13 cellular contexts compared by ENCODE assay signal in the genomic region with DNA sequence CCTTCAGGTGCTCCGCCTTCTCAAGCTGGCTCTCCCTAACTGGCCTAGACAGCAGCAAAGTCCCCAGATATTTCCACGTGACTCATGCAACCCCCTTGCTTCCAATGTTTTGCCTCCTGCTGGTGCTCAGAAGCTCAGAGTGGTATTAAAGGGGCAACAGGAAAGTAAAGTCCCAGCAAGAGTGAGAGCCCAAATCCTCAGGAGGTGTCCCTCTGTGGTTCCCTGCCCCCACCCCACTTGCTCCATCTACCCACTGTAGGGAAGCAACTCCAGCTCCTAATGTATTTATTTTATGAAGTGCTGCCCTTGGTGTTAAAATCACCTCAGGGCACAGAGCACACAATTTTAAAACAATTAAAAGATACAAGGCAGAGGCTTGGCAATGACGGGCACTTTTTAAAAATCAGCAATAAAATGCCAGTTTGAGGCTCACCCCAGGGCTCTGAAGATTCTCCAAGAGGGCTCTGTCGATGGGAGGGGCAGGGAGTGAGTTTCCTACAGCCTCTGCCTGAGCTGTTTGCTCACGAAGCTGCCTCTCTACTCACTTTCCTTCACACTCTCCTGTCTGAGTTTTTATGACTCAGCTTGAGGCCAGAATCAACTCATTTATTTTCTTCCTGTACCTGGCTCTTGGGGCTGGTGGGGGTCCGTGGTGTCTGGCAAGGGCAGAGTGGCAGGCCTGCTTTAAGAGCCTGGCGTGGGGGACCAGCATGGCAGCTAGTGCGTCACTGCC.
DNase-seq lines count a peak whose midpoint lies in the region; ATAC-seq lines count a peak whose summit lies in the region.
"Had no signal": no experiment of that assay in that cellular context is flagged by ENCODE, and none has a peak within 500 bp of the region (broad histone marks: within the 10 kb centered on the region; RNA-seq: fewer than 3 reads in every experiment).

No MANE protein-coding gene starts in this region.

- peaks cover 1% of the 10 kb centered on the region for H3K36me3 Mint-ChIP-seq in activated T-helper 1 cell treated with anti-CD3 and anti-CD28 coated beads, Interleukin-12 subunit alpha, Interleukin-12 subunit beta, Interleukin-2, Interleukin-4 antibody, amounts not matched to agents 30 ng/mL and 10 ng/mL and 1 ng/mL, durations not matched to agents 14 hours and 24 hours and 36 hours (ENCODE audit: low read depth)
- peaks cover 2 to 3% of the 10 kb centered on the region in 2 donors for H3K36me3 Mint-ChIP-seq in stimulated activated naive B cell treated with anti-CD40 and anti-IgM and Interleukin-4, amounts not matched to agents 10 μg/mL and 1 μg/mL and 100 μg/mL, for 72 hours

- intact Hi-C loops in activated T-helper 1 cell treated with anti-CD3 and anti-CD28 coated beads, Interleukin-12 subunit alpha, Interleukin-12 subunit beta, Interleukin-2, Interleukin-4 antibody, amounts not matched to agents 30 ng/mL and 10 ng/mL and 1 ng/mL, durations not matched to agents 14 hours and 24 hours and 36 hours (cut with micrococcal nuclease): no loop called here
- intact Hi-C loops in left colon (cut with DNase I, micrococcal nuclease): no loop called here

- DNase-seq in ELR (ENCODE audit: low read depth): peak; percentile 64
- peak; percentile 27 for DNase-seq in HK-2 (ENCODE audit: unreplicated experiment)
- no peak for DNase-seq in activated T-helper 1 cell treated with anti-CD3 and anti-CD28 coated beads, Interleukin-12 subunit alpha, Interleukin-12 subunit beta, Interleukin-2, Interleukin-4 antibody, amounts not matched to agents 30 ng/mL and 10 ng/mL and 1 ng/mL, durations not matched to agents 14 hours and 24 hours and 36 hours (ENCODE audit: low spot score)
- no peak for DNase-seq in left colon
- no peak for DNase-seq in NCI-H1694 treated with DMSO at 0.1 percent for 48 hours (lab: John Stamatoyannopoulos, UW)
- DNase-seq in stimulated activated naive B cell treated with anti-CD40 and anti-IgM and Interleukin-4, amounts not matched to agents 10 μg/mL and 1 μg/mL and 100 μg/mL, for 72 hours: no peak
- no peak for DNase-seq in NCI-H446 (lab: John Stamatoyannopoulos, UW)
- DNase-seq in activated CD4-positive, alpha-beta T cell treated with anti-CD3 and anti-CD28 coated beads, Interleukin-2, amount 50 U/mL, for 1 hour: no peak
- DNase-seq: CD8-positive, alpha-beta memory T cell; cortex of kidney; NCI-H1436; NCI-H748 treated with DMSO at 0.1 percent for 48 hours; ovary had no signal

- no peak overlapping the region for H3K4me3 Mint-ChIP-seq in activated T-helper 1 cell treated with anti-CD3 and anti-CD28 coated beads, Interleukin-12 subunit alpha, Interleukin-12 subunit beta, Interleukin-2, Interleukin-4 antibody, amounts not matched to agents 30 ng/mL and 10 ng/mL and 1 ng/mL, durations not matched to agents 14 hours and 24 hours and 36 hours
- H3K4me3 Mint-ChIP-seq in stimulated activated naive B cell treated with anti-CD40 and anti-IgM and Interleukin-4, amounts not matched to agents 10 μg/mL and 1 μg/mL and 100 μg/mL, for 72 hours: no peak overlapping the region
- H3K4me3 Mint-ChIP-seq: CD8-positive, alpha-beta memory T cell had no signal

- ATAC-seq in left colon: peak; percentile 68
- ATAC-seq in stimulated activated naive B cell treated with anti-CD40 and anti-IgM and Interleukin-4, amounts not matched to agents 10 μg/mL and 1 μg/mL and 100 μg/mL, for 72 hours (replicated peaks): no peak

- H3K4me1 Mint-ChIP-seq in activated T-helper 1 cell treated with anti-CD3 and anti-CD28 coated beads, Interleukin-12 subunit alpha, Interleukin-12 subunit beta, Interleukin-2, Interleukin-4 antibody, amounts not matched to agents 30 ng/mL and 10 ng/mL and 1 ng/mL, durations not matched to agents 14 hours and 24 hours and 36 hours (ENCODE audit: low read depth): peaks cover 55% of the 10 kb centered on the region
- peaks cover 24 to 45% of the 10 kb centered on the region in 2 donors for H3K4me1 Mint-ChIP-seq in stimulated activated naive B cell treated with anti-CD40 and anti-IgM and Interleukin-4, amounts not matched to agents 10 μg/mL and 1 μg/mL and 100 μg/mL, for 72 hours

- no peaks in the 10 kb centered on the region for H3K27me3 Mint-ChIP-seq in activated T-helper 1 cell treated with anti-CD3 and anti-CD28 coated beads, Interleukin-12 subunit alpha, Interleukin-12 subunit beta, Interleukin-2, Interleukin-4 antibody, amounts not matched to agents 30 ng/mL and 10 ng/mL and 1 ng/mL, durations not matched to agents 14 hours and 24 hours and 36 hours (ENCODE audit: insufficient read depth)
- no peaks in the 10 kb centered on the region for H3K27me3 Mint-ChIP-seq in stimulated activated naive B cell treated with anti-CD40 and anti-IgM and Interleukin-4, amounts not matched to agents 10 μg/mL and 1 μg/mL and 100 μg/mL, for 72 hours

- peaks cover 19% of the 10 kb centered on the region for H3K9me3 Mint-ChIP-seq in activated T-helper 1 cell treated with anti-CD3 and anti-CD28 coated beads, Interleukin-12 subunit alpha, Interleukin-12 subunit beta, Interleukin-2, Interleukin-4 antibody, amounts not matched to agents 30 ng/mL and 10 ng/mL and 1 ng/mL, durations not matched to agents 14 hours and 24 hours and 36 hours
- peaks cover 2 to 3% of the 10 kb centered on the region in 2 donors for H3K9me3 Mint-ChIP-seq in stimulated activated naive B cell treated with anti-CD40 and anti-IgM and Interleukin-4, amounts not matched to agents 10 μg/mL and 1 μg/mL and 100 μg/mL, for 72 hours

- H3K27ac Mint-ChIP-seq in activated T-helper 1 cell treated with anti-CD3 and anti-CD28 coated beads, Interleukin-12 subunit alpha, Interleukin-12 subunit beta, Interleukin-2, Interleukin-4 antibody, amounts not matched to agents 30 ng/mL and 10 ng/mL and 1 ng/mL, durations not matched to agents 14 hours and 24 hours and 36 hours: peak overlapping the region; percentile 14
- no peak overlapping the region for H3K27ac Mint-ChIP-seq in stimulated activated naive B cell treated with anti-CD40 and anti-IgM and Interleukin-4, amounts not matched to agents 10 μg/mL and 1 μg/mL and 100 μg/mL, for 72 hours
- H3K27ac Mint-ChIP-seq: CD8-positive, alpha-beta memory T cell had no signal

Comparison
In these comparisons a context has a peak if more than half of its experiments do, and no peak if none do; other contexts are left out.
1. DNase-seq: peak in ELR (single experiment) and HK-2 (single experiment); none in activated T-helper 1 cell treated with anti-CD3 and anti-CD28 coated beads, Interleukin-12 subunit alpha, Interleukin-12 subunit beta, Interleukin-2, Interleukin-4 antibody, amounts not matched to agents 30 ng/mL and 10 ng/mL and 1 ng/mL, durations not matched to agents 14 hours and 24 hours and 36 hours (single experiment), left colon (0 of 2), NCI-H1694 treated with DMSO at 0.1 percent for 48 hours (single experiment), stimulated activated naive B cell treated with anti-CD40 and anti-IgM and Interleukin-4, amounts not matched to agents 10 μg/mL and 1 μg/mL and 100 μg/mL, for 72 hours (single experiment), NCI-H446 (0 of 2) and activated CD4-positive, alpha-beta T cell treated with anti-CD3 and anti-CD28 coated beads, Interleukin-2, amount 50 U/mL, for 1 hour (single experiment).